8 cellular contexts compared by ENCODE assay signal in the genomic region with DNA sequence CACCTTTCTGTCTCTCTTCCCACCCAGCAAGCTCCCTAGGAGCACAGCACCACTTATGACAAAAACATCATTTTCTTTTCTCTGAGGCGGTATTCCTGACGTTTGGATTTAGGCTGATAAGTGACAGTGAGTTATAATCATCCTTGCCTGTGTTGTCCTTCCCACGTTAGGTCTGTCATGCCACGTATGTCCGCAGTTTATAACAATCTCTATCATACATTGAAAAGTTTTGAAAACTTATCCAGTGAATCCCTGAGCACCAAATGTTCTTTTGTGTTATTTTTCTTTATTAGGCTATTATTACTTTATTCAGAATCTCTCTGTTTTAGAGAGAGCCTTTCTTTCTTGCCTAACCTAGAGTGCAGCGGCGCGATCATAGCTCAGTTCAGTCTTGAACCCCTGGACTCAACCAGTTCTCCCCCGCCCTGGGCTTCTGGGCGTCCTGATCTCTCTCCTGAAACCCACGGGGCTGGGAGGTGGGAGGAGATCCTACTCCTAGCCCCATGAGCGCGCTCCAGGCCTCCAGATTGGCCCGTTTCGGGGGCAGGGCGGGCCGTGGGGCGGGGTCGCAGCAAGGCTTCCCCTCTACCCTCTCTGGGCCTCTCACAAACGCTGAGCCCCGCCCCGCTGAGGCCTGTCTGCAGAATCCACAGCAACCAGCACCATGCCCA. TPM values are rescaled to one million over a fixed set of nuclear protein-coding genes. Genes with fewer than 3 reads are reported as not detected.
DNase-seq lines count a peak whose midpoint lies in the region; ATAC-seq lines count a peak whose summit lies in the region.

GSTM2 (plus strand) TSS at position 606 of the 671 bp plus-strand sequence; CDS start at position 665, 59 bp downstream.

- peak within 1 kb of the TSS; percentile 48 to 56 for H3K4me3 ChIP-seq in esophagus (ENCODE audit: low read depth in 1 of 2, low read length in 2 of 2)
- peak within 1 kb of the TSS; percentile 62 to 77 for H3K4me3 ChIP-seq in muscle layer of colon (ENCODE audit: low read depth in 1 of 2, low read length in 2 of 2)

- H3K4me1 ChIP-seq in esophagus (ENCODE audit: control insufficient read depth in 2 of 2, insufficient read depth in 2 of 2, low read length in 1 of 2) (no peaks in the 10 kb centered on the region), muscle layer of colon (ENCODE audit: insufficient read depth, low read length) (peaks cover 13% of the 10 kb centered on the region)

- 9 to 13% methylated on average over 22 of the region's 22 CpGs for WGBS in esophagus, 2 donors

- H3K36me3 ChIP-seq in esophagus (ENCODE audit: control insufficient read depth in 2 of 2, insufficient read depth in 2 of 2, low read length in 1 of 2): no peaks in the 10 kb centered on the region
- peaks cover 12% of the 10 kb centered on the region for H3K36me3 ChIP-seq in muscle layer of colon (ENCODE audit: insufficient read depth, low read length)

- H3K27me3 ChIP-seq in esophagus (ENCODE audit: control insufficient read depth in 1 of 2, insufficient read depth in 2 of 2, low read length in 2 of 2) (no peaks in the 10 kb centered on the region), muscle layer of colon (ENCODE audit: control insufficient read depth in 1 of 2, insufficient read depth in 2 of 2, low read length in 2 of 2) (no peaks in the 10 kb centered on the region)

- H3K9me3 ChIP-seq in esophagus (ENCODE audit: control insufficient read depth in 2 of 2, insufficient read depth in 1 of 2, low read depth in 1 of 2, low read length in 1 of 2) (no peaks in the 10 kb centered on the region), muscle layer of colon (ENCODE audit: low read length) (no peaks in the 10 kb centered on the region)

- ATAC-seq in GM18517 (IDR thresholded peaks at IDR 0.05; ENCODE audit: unreplicated experiment): peak; percentile 70
- peak; percentile 84 for ATAC-seq in HG02973 (IDR thresholded peaks at IDR 0.05; ENCODE audit: unreplicated experiment)

- H3K27ac ChIP-seq in esophagus (ENCODE audit: low read depth in 2 of 2, low read length in 1 of 2) (peak within 1 kb of the TSS in 1 of 2 donors; percentile 66), muscle layer of colon (ENCODE audit: low read depth, low read length) (peak within 1 kb of the TSS; percentile 41)

- peak within 1 kb of the TSS; percentile 53 for H3K9ac ChIP-seq in muscle layer of colon (ENCODE audit: low read length)

- DNase-seq in NCI-H82 (lab: John Stamatoyannopoulos, UW): peak; percentile 97
- DNase-seq in activated T-cell treated with anti-CD3 and anti-CD28 coated beads for 4 hours: peak; percentile 55
- peak; percentile 78 for DNase-seq in stimulated activated CD8-positive, alpha-beta memory T cell treated with anti-CD3 and anti-CD28 coated beads, Interleukin-4, amount 100 ng/mL, for 24 hours (ENCODE audit: low read depth)
- no peak for DNase-seq in NCI-H187 (lab: John Stamatoyannopoulos, UW)

RNA-seq across cellular contexts. Expression of gene GSTM2, which starts in this region (rescaled TPM):
- polyA plus RNA-seq in esophagus: 100 to 1,000 TPM in 1 of 2 donors, 10 to 100 TPM in 1; 52.0 to 130 TPM

Comparison
In these comparisons a context has a peak if more than half of its experiments do, and no peak if none do; other contexts are left out.
1. DNase-seq: peak in NCI-H82 (single experiment), activated T-cell treated with anti-CD3 and anti-CD28 coated beads for 4 hours (single experiment) and stimulated activated CD8-positive, alpha-beta memory T cell treated with anti-CD3 and anti-CD28 coated beads, Interleukin-4, amount 100 ng/mL, for 24 hours (single experiment); none in NCI-H187 (0 of 2).